ENCODE assay signal across 16 cellular contexts in the genomic region with DNA sequence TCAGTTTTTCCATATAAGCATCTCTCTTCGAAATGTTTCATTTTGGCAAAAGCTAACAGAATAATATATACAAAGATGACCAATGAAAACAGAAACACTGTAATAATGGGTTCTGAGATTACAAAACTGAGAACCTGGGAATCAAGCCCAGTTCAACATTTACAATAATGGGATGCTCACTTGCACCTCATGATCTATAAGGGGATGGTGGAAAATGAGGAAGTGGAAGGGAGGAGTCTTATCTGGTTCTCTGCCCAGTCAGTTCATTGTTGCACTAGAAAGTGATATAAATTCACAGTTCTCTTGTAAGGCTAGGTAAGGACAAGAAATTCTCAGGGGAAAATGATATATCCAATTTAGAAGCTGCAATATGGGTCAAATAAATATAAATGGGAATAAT. TPM values are rescaled to one million over a fixed set of nuclear protein-coding genes. Genes with fewer than 3 reads are reported as not detected.
"Had no signal": no experiment of that assay in that cellular context is flagged by ENCODE, and none has a peak within 500 bp of the region (broad histone marks: within the 10 kb centered on the region; RNA-seq: fewer than 3 reads in every experiment).

No MANE protein-coding gene starts in this region.

- H3K4me3 ChIP-seq: breast epithelium, left ventricle myocardium inferior, psoas muscle, right lobe of liver, spleen, upper lobe of right lung had no signal

- H3K4me1 ChIP-seq: breast epithelium, upper lobe of right lung had no signal

- H3K9me3 ChIP-seq: breast epithelium, left ventricle myocardium inferior, psoas muscle, right lobe of liver, spleen, upper lobe of right lung had no signal

- H3K36me3 ChIP-seq: breast epithelium, left ventricle myocardium inferior, right lobe of liver, spleen, upper lobe of right lung had no signal

- DNase-seq: activated CD4-positive, alpha-beta memory T cell treated with anti-CD3 and anti-CD28 coated beads for 36 hours; activated CD4-positive, alpha-beta T cell treated with anti-CD3 and anti-CD28 coated beads for 1 hour; activated gamma-delta T cell treated with Interleukin-2 at 50 U/mL for 16 hours; activated naive CD8-positive, alpha-beta T cell treated with anti-CD3 and anti-CD28 coated beads for 36 hours; activated T-cell treated with anti-CD3 and anti-CD28 coated beads, Interleukin-2, amount 50 U/mL, for 48 hours; kidney; left ventricle myocardium inferior; nephron progenitor cell; psoas muscle; right lobe of liver; spleen; stimulated activated CD4-positive, alpha-beta T cell treated with anti-CD3 and anti-CD28 coated beads, Interleukin-2, amount 100 ng/mL, for 24 hours; stimulated activated naive CD4-positive, alpha-beta T cell treated with Interleukin-2 at 50 U/mL for 16 hours; T-helper 2 cell; upper lobe of right lung had no signal

- H3K27ac ChIP-seq: breast epithelium, left ventricle myocardium inferior, psoas muscle, right lobe of liver, spleen, upper lobe of right lung had no signal

- H3K27me3 ChIP-seq: breast epithelium, right lobe of liver, spleen, upper lobe of right lung had no signal

RNA-seq across cellular contexts. Expression of a gene that starts 31.7 kb away (rescaled TPM):
- total RNA-seq: activated CD4-positive, alpha-beta memory T cell treated with anti-CD3 and anti-CD28 coated beads for 36 hours had no signal
